ENCODE assay signal across 8 cellular contexts in the genomic region with DNA sequence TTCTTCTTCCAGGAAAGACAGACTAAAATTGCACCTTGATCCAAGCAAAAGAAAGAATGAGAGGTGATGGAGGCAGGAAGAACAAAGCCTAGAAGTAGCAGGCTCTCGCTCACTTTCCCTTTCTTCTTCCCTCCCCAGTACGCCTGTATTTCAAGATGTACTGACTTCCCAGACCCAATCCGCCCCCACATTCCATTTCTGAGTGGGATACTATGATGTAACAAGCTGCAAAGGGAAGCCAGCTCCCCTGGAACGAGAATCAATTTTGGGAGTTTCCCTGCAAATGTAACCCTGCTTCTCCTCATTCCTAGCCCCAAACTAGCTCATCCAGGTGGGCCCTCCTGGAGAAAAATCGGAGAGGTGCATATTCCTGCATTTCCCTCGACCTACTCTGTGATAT.
"Had no signal": no experiment of that assay in that cellular context is flagged by ENCODE, and none has a peak within 500 bp of the region (broad histone marks: within the 10 kb centered on the region; RNA-seq: fewer than 3 reads in every experiment).

No MANE protein-coding gene starts in this region.

- DNase-seq: GM23248, H9, HCEC 1CT had no signal

- H2AFZ ChIP-seq: GM23248 had no signal

- H3K4me3 Mint-ChIP-seq: H9, IgD-negative memory B cell had no signal

- H3K4me1 Mint-ChIP-seq: IgD-negative memory B cell had no signal

- H3K27ac Mint-ChIP-seq: H9, IgD-negative memory B cell had no signal

- H3K9ac ChIP-seq: GM23248 had no signal

- FAIRE-seq: H1, H54, HepG2 had no signal

- H3K4me3 ChIP-seq: GM23248 had no signal

- H3K9me3 Mint-ChIP-seq: H9 had no signal

- H3K27ac ChIP-seq: GM23248, HL-60 had no signal

- H3K36me3 Mint-ChIP-seq: IgD-negative memory B cell had no signal
